ENCODE assay signal across 24 cellular contexts in genomic region chr5:138969323-138970013, GRCh38.
DNase-seq lines count a peak whose midpoint lies in the region; ATAC-seq and TF ChIP-seq lines count a peak whose summit lies in the region.
"Had no signal": no experiment of that assay in that cellular context is flagged by ENCODE, and none has a peak within 500 bp of the region (broad histone marks: within the 10 kb centered on the region; RNA-seq: fewer than 3 reads in every experiment).

No MANE protein-coding gene starts in this region.

- H3K4me3 ChIP-seq in body of pancreas, result no peak overlapping the region
- H3K4me3 ChIP-seq: MG63 had no signal

- peaks cover 93% of the 10 kb centered on the region for H3K4me1 ChIP-seq in body of pancreas

- peaks cover 4% of the 10 kb centered on the region for H3K27me3 Mint-ChIP-seq in nephron progenitor cell (ENCODE audit: low read depth, poor library complexity)
- H3K27me3 Mint-ChIP-seq in activated T-helper 1 cell treated with anti-CD3 and anti-CD28 coated beads, Interleukin-12 subunit alpha, Interleukin-12 subunit beta, Interleukin-2, Interleukin-4 antibody, amounts not matched to agents 30 ng/mL and 10 ng/mL and 1 ng/mL, durations not matched to agents 14 hours and 24 hours and 36 hours (ENCODE audit: insufficient read depth), result no peaks in the 10 kb centered on the region
- H3K27me3 Mint-ChIP-seq: activated CD4-positive, alpha-beta T cell treated with anti-CD3 and anti-CD28 coated beads, Interleukin-2, amount 10 ng/mL, durations not matched to agents 24 days and 14 days; IgD-negative memory B cell; naive thymus-derived CD8-positive, alpha-beta T cell had no signal

- H3K27ac ChIP-seq in body of pancreas, result peak overlapping the region; percentile 23 to 85 (median 82)

- peak overlapping the region; percentile 20 for H3K27ac Mint-ChIP-seq in nephron progenitor cell
- H3K27ac Mint-ChIP-seq in activated T-helper 1 cell treated with anti-CD3 and anti-CD28 coated beads, Interleukin-12 subunit alpha, Interleukin-12 subunit beta, Interleukin-2, Interleukin-4 antibody, amounts not matched to agents 30 ng/mL and 10 ng/mL and 1 ng/mL, durations not matched to agents 14 hours and 24 hours and 36 hours, result no peak overlapping the region
- H3K27ac Mint-ChIP-seq: activated CD4-positive, alpha-beta T cell treated with anti-CD3 and anti-CD28 coated beads, Interleukin-2, amount 10 ng/mL, durations not matched to agents 24 days and 14 days; activated T-helper 2 cell treated with anti-CD3 and anti-CD28 coated beads, Interferon-gamma antibody, Interleukin-2, Interleukin-4, amounts not matched to agents 10 μg/mL and 5 μg/mL and 100 μg/mL, durations not matched to agents 14 hours and 24 hours and 36 hours; IgD-negative memory B cell; naive thymus-derived CD8-positive, alpha-beta T cell had no signal

- H3K27me3 ChIP-seq in body of pancreas, result no peaks in the 10 kb centered on the region
- H3K27me3 ChIP-seq: MG63 had no signal

- TF ChIP-seq POLR2A in body of pancreas (IDR thresholded peaks at IDR 0.05), result no peak

- no peaks in the 10 kb centered on the region for H3K36me3 Mint-ChIP-seq in nephron progenitor cell (ENCODE audit: low read depth)
- no peaks in the 10 kb centered on the region for H3K36me3 Mint-ChIP-seq in activated T-helper 1 cell treated with anti-CD3 and anti-CD28 coated beads, Interleukin-12 subunit alpha, Interleukin-12 subunit beta, Interleukin-2, Interleukin-4 antibody, amounts not matched to agents 30 ng/mL and 10 ng/mL and 1 ng/mL, durations not matched to agents 14 hours and 24 hours and 36 hours (ENCODE audit: low read depth)
- H3K36me3 Mint-ChIP-seq: IgD-negative memory B cell had no signal

- H3K36me3 ChIP-seq in body of pancreas (replicated peaks in 1 of 2; ENCODE audit: insufficient read depth in 1 of 2, low read depth in 2 of 2), result no peaks in the 10 kb centered on the region
- H3K36me3 ChIP-seq: MG63 had no signal

- WGBS in body of pancreas, 2 donors, result 49 to 50% methylated on average over 5 of the region's 5 CpGs

- TF ChIP-seq CTCF in body of pancreas (IDR thresholded peaks at IDR 0.05) (no peak), nephron progenitor cell (IDR thresholded peaks at IDR 0.05) (no peak)

- no peaks in the 10 kb centered on the region for H3K9me3 ChIP-seq in body of pancreas
- H3K9me3 ChIP-seq: MG63 had no signal

- DNase-seq in NCI-H1092 (lab: John Stamatoyannopoulos, UW), result peak; percentile 76
- DNase-seq in NCI-H446 treated with DMSO at 0.1 percent for 48 hours (lab: John Stamatoyannopoulos, UW), result peak; percentile 64
- peak in 1 of 4 donors; percentile 35 for DNase-seq in body of pancreas
- DNase-seq in nephron progenitor cell, result no peak
- no peak for DNase-seq in activated T-helper 1 cell treated with anti-CD3 and anti-CD28 coated beads, Interleukin-12 subunit alpha, Interleukin-12 subunit beta, Interleukin-2, Interleukin-4 antibody, amounts not matched to agents 30 ng/mL and 10 ng/mL and 1 ng/mL, durations not matched to agents 14 hours and 24 hours and 36 hours (ENCODE audit: low spot score)
- DNase-seq: activated CD4-positive, alpha-beta T cell treated with anti-CD3 and anti-CD28 coated beads, Interleukin-2, amount 10 ng/mL, durations not matched to agents 24 days and 14 days; amniotic stem cell; CD8-positive, alpha-beta memory T cell; central memory CD4-positive, alpha-beta T cell; DND-41; effector CD8-positive, alpha-beta T cell; H7; MG63; naive thymus-derived CD8-positive, alpha-beta T cell; NCI-H1436 treated with DMSO at 0.1 percent for 48 hours; NCI-H526; stimulated activated naive CD8-positive, alpha-beta T cell treated with anti-CD3 and anti-CD28 coated beads, Interleukin-15, Interleukin-2, amounts not matched to agents 100 U/mL and 50 U/mL, for 24 hours; T-helper 1 cell; trophoblast cell had no signal

- H3K4me1 Mint-ChIP-seq in nephron progenitor cell, result peaks cover 96% of the 10 kb centered on the region
- H3K4me1 Mint-ChIP-seq in activated T-helper 1 cell treated with anti-CD3 and anti-CD28 coated beads, Interleukin-12 subunit alpha, Interleukin-12 subunit beta, Interleukin-2, Interleukin-4 antibody, amounts not matched to agents 30 ng/mL and 10 ng/mL and 1 ng/mL, durations not matched to agents 14 hours and 24 hours and 36 hours (ENCODE audit: low read depth), result no peaks in the 10 kb centered on the region
- H3K4me1 Mint-ChIP-seq: activated CD4-positive, alpha-beta T cell treated with anti-CD3 and anti-CD28 coated beads, Interleukin-2, amount 10 ng/mL, durations not matched to agents 24 days and 14 days; CD8-positive, alpha-beta memory T cell; IgD-negative memory B cell had no signal

- no peak overlapping the region for H3K4me3 Mint-ChIP-seq in nephron progenitor cell
- no peak overlapping the region for H3K4me3 Mint-ChIP-seq in activated T-helper 1 cell treated with anti-CD3 and anti-CD28 coated beads, Interleukin-12 subunit alpha, Interleukin-12 subunit beta, Interleukin-2, Interleukin-4 antibody, amounts not matched to agents 30 ng/mL and 10 ng/mL and 1 ng/mL, durations not matched to agents 14 hours and 24 hours and 36 hours
- H3K4me3 Mint-ChIP-seq: activated CD4-positive, alpha-beta T cell treated with anti-CD3 and anti-CD28 coated beads, Interleukin-2, amount 10 ng/mL, durations not matched to agents 24 days and 14 days; CD8-positive, alpha-beta memory T cell; IgD-negative memory B cell; naive thymus-derived CD8-positive, alpha-beta T cell had no signal

- H3K9me3 Mint-ChIP-seq in nephron progenitor cell, result no peaks in the 10 kb centered on the region
- no peaks in the 10 kb centered on the region for H3K9me3 Mint-ChIP-seq in activated T-helper 1 cell treated with anti-CD3 and anti-CD28 coated beads, Interleukin-12 subunit alpha, Interleukin-12 subunit beta, Interleukin-2, Interleukin-4 antibody, amounts not matched to agents 30 ng/mL and 10 ng/mL and 1 ng/mL, durations not matched to agents 14 hours and 24 hours and 36 hours
- H3K9me3 Mint-ChIP-seq: activated CD4-positive, alpha-beta T cell treated with anti-CD3 and anti-CD28 coated beads, Interleukin-2, amount 10 ng/mL, durations not matched to agents 24 days and 14 days; activated T-helper 2 cell treated with anti-CD3 and anti-CD28 coated beads, Interferon-gamma antibody, Interleukin-2, Interleukin-4, amounts not matched to agents 10 μg/mL and 5 μg/mL and 100 μg/mL, durations not matched to agents 14 hours and 24 hours and 36 hours; CD8-positive, alpha-beta memory T cell; IgD-negative memory B cell; naive thymus-derived CD8-positive, alpha-beta T cell had no signal

- intact Hi-C loops in body of pancreas (cut with DNase I), result no loop called here
- intact Hi-C loops in activated T-helper 1 cell treated with anti-CD3 and anti-CD28 coated beads, Interleukin-12 subunit alpha, Interleukin-12 subunit beta, Interleukin-2, Interleukin-4 antibody, amounts not matched to agents 30 ng/mL and 10 ng/mL and 1 ng/mL, durations not matched to agents 14 hours and 24 hours and 36 hours (cut with micrococcal nuclease), result no loop called here

- no peak for ATAC-seq in body of pancreas
- no peak for ATAC-seq in GM21825 (IDR thresholded peaks at IDR 0.05; ENCODE audit: unreplicated experiment)
- ATAC-seq in GM21576 (IDR thresholded peaks at IDR 0.05; ENCODE audit: unreplicated experiment), result no peak
- ATAC-seq: esophagus mucosa; naive thymus-derived CD8-positive, alpha-beta T cell; stimulated activated naive CD8-positive, alpha-beta T cell treated with anti-CD3 and anti-CD28 coated beads, Interleukin-15, Interleukin-2, amounts not matched to agents 100 U/mL and 50 U/mL, for 24 hours had no signal

Comparison
In these comparisons a context has a peak if more than half of its experiments do, and no peak if none do; other contexts are left out.
1. DNase-seq: peak in NCI-H1092 (single experiment) and NCI-H446 treated with DMSO at 0.1 percent for 48 hours (single experiment); none in nephron progenitor cell (single experiment) and activated T-helper 1 cell treated with anti-CD3 and anti-CD28 coated beads, Interleukin-12 subunit alpha, Interleukin-12 subunit beta, Interleukin-2, Interleukin-4 antibody, amounts not matched to agents 30 ng/mL and 10 ng/mL and 1 ng/mL, durations not matched to agents 14 hours and 24 hours and 36 hours (single experiment).